In genomic region chr22:46636221-46637002, GRCh38 we compare ENCODE assay signal across 16 cellular contexts. TPM values are rescaled to one million over a fixed set of nuclear protein-coding genes. Genes with fewer than 3 reads are reported as not detected.
DNase-seq lines count a peak whose midpoint lies in the region; ATAC-seq, FAIRE-seq and TF ChIP-seq lines count a peak whose summit lies in the region.
"Had no signal": no experiment of that assay in that cellular context is flagged by ENCODE, and none has a peak within 500 bp of the region (broad histone marks: within the 10 kb centered on the region; RNA-seq: fewer than 3 reads in every experiment).

No MANE protein-coding gene starts in this region.

- H4K91ac ChIP-seq in neuronal stem cell (ENCODE audit: low read depth, low read length, poor library complexity): no peak overlapping the region

- TF ChIP-seq EP300 in sigmoid colon (IDR thresholded peaks at IDR 0.05): no peak

- no peaks in the 10 kb centered on the region for H3K36me3 ChIP-seq in right atrium auricular region
- no peaks in the 10 kb centered on the region for H3K36me3 ChIP-seq in neuronal stem cell (replicated peaks in 1 of 2; ENCODE audit: control insufficient read depth in 2 of 2, insufficient read depth in 2 of 2, low read length in 2 of 2)
- H3K36me3 ChIP-seq in sigmoid colon: no peaks in the 10 kb centered on the region

- H3K18ac ChIP-seq in neuronal stem cell (ENCODE audit: low read length): peak overlapping the region; percentile 85

- no peaks in the 10 kb centered on the region for H3K27me3 ChIP-seq in right atrium auricular region
- peaks cover 0 to 2% (median 0%) of the 10 kb centered on the region in 3 experiments for H3K27me3 ChIP-seq in neuronal stem cell (ENCODE audit: control insufficient read depth in 3 of 3, insufficient read depth in 3 of 3, low read depth in 1 of 3, low read length in 3 of 3)
- H3K27me3 ChIP-seq in sigmoid colon: no peaks in the 10 kb centered on the region
- H3K27me3 ChIP-seq: suprapubic skin had no signal

- no peak overlapping the region for H3K9ac ChIP-seq in neuronal stem cell (ENCODE audit: low read depth, low read length, poor library complexity)

- intact Hi-C loops in sigmoid colon (cut with DNase I): no loop called here

- H2BK5ac ChIP-seq in neuronal stem cell (ENCODE audit: low read length): peak overlapping the region; percentile 83

- H3K9me3 ChIP-seq in right atrium auricular region (no peaks in the 10 kb centered on the region), neuronal stem cell (replicated peaks in 1 of 2; ENCODE audit: control insufficient read depth in 2 of 2, insufficient read depth in 1 of 2, low read depth in 1 of 2, low read length in 2 of 2) (no peaks in the 10 kb centered on the region), sigmoid colon (no peaks in the 10 kb centered on the region)
- H3K9me3 ChIP-seq: suprapubic skin had no signal

- H3K4me3 ChIP-seq in right atrium auricular region: no peak overlapping the region
- no peak overlapping the region for H3K4me3 ChIP-seq in neuronal stem cell (ENCODE audit: low read length in 2 of 2)
- H3K4me3 ChIP-seq in sigmoid colon: no peak overlapping the region
- H3K4me3 ChIP-seq: suprapubic skin had no signal

- peak overlapping the region; percentile 97 for H2AK5ac ChIP-seq in neuronal stem cell (ENCODE audit: low read depth, low read length)

- peak overlapping the region; percentile 28 for H2BK120ac ChIP-seq in neuronal stem cell (ENCODE audit: low read depth, low read length)

- H2BK12ac ChIP-seq in neuronal stem cell (ENCODE audit: low read length): peak overlapping the region; percentile 98

- DNase-seq in COLO668 (lab: John Stamatoyannopoulos, UW; ENCODE audit: unreplicated experiment): peak; percentile 25
- DNase-seq in LHCN-M2 (ENCODE audit: low read depth): peak; percentile 11
- no peak for DNase-seq in right atrium auricular region (ENCODE audit: low spot score)
- no peak for DNase-seq in neuronal stem cell (ENCODE audit: low spot score)
- DNase-seq in HTR-8/SVneo (ENCODE audit: insufficient read length, low spot score): no peak
- DNase-seq in sigmoid colon: no peak
- DNase-seq: activated naive CD8-positive, alpha-beta T cell treated with anti-CD3 and anti-CD28 coated beads for 36 hours; CD8-positive, alpha-beta memory T cell; hippocampal formation; Kasumi-1; NCI-H1105; NCI-H526 had no signal

- no peak overlapping the region for H4K8ac ChIP-seq in neuronal stem cell (ENCODE audit: low read depth, low read length)

- peak overlapping the region; percentile 1 for H3K4ac ChIP-seq in neuronal stem cell (ENCODE audit: low read length)

- H2AFZ ChIP-seq in neuronal stem cell (ENCODE audit: low read length): no peak overlapping the region

- H3K4me1 ChIP-seq in right atrium auricular region: peaks cover 0 to 64% of the 10 kb centered on the region in 2 donors
- peaks cover 2 to 18% of the 10 kb centered on the region in 2 donors for H3K4me1 ChIP-seq in neuronal stem cell (ENCODE audit: control insufficient read depth in 2 of 2, insufficient read depth in 1 of 2, low read depth in 1 of 2, low read length in 2 of 2)
- peaks cover 0 to 39% (median 18%) of the 10 kb centered on the region in 4 donors for H3K4me1 ChIP-seq in sigmoid colon

- no peak for FAIRE-seq in HTR-8/SVneo (lab: Jason Lieb, UNC)
- FAIRE-seq: colon had no signal

- TF ChIP-seq CTCF in right atrium auricular region (IDR thresholded peaks at IDR 0.05): no peak
- TF ChIP-seq CTCF in sigmoid colon (IDR thresholded peaks at IDR 0.05): no peak

- no peak overlapping the region for H3K14ac ChIP-seq in neuronal stem cell (ENCODE audit: low read length)

- peak overlapping the region; percentile 41 to 68 for H3K27ac ChIP-seq in right atrium auricular region
- peak overlapping the region; percentile 43 for H3K27ac ChIP-seq in neuronal stem cell (replicated peaks; ENCODE audit: low read length)
- H3K27ac ChIP-seq in sigmoid colon: peak overlapping the region in 1 of 4 donors; percentile 25
- H3K27ac ChIP-seq: suprapubic skin had no signal

- peak overlapping the region; percentile 14 for H2BK15ac ChIP-seq in neuronal stem cell (ENCODE audit: low read length)

- no peak for TF ChIP-seq POLR2A in sigmoid colon (IDR thresholded peaks at IDR 0.05)

- H3K4me2 ChIP-seq in neuronal stem cell (ENCODE audit: insufficient read depth, low read length, poor library complexity, severe bottlenecking): no peak overlapping the region

- no peak for ATAC-seq in HG02885 (IDR thresholded peaks at IDR 0.05; ENCODE audit: poor library complexity, unreplicated experiment)
- ATAC-seq in HG02884 (IDR thresholded peaks at IDR 0.05; ENCODE audit: unreplicated experiment): no peak

- no CpG with 5 or more reads among the region's 29 CpGs for WGBS in neuronal stem cell (ENCODE audit: extremely low coverage in 2 of 2, insufficient read length in 2 of 2, insufficient replicate concordance in 1 of 2), 2 donors
- WGBS in sigmoid colon, 2 donors: 90 to 92% methylated on average over 29 of the region's 29 CpGs

- no peaks in the 10 kb centered on the region for H3K79me1 ChIP-seq in neuronal stem cell (ENCODE audit: low read depth, low read length)

- peak overlapping the region; percentile 58 for H3K23ac ChIP-seq in neuronal stem cell (ENCODE audit: low read depth, low read length, poor library complexity)

RNA-seq across cellular contexts. Expression of gene GRAMD4, which starts 16.2 kb away (rescaled TPM):
- total RNA-seq in LHCN-M2 (2014; rRNA removed) (5.8 and 6.2 TPM in 2 replicates), right atrium auricular region (10 to 100 TPM; 29.1 to 31.6 TPM), sigmoid colon (10 to 100 TPM; 11.6 to 46.2 (median 18.4) TPM)
- polyA plus RNA-seq in LHCN-M2 (2012): 5.4 TPM
- 13.1 TPM for polyA plus RNA-seq in neuronal stem cell (2013, experiment 1 of 2)
- 11.3 TPM for polyA plus RNA-seq in neuronal stem cell (2013, experiment 2 of 2)
- 10 to 100 TPM; 22.8 to 57.2 (median 28.9) TPM for polyA plus RNA-seq in sigmoid colon

Comparison
In these comparisons a context has a peak if more than half of its experiments do, and no peak if none do; other contexts are left out.
1. DNase-seq: peak in COLO668 (single experiment) and LHCN-M2 (single experiment); none in right atrium auricular region (single experiment), neuronal stem cell (single experiment), HTR-8/SVneo (single experiment) and sigmoid colon (single experiment).